2 cellular contexts compared by ENCODE assay signal in the genomic region with DNA sequence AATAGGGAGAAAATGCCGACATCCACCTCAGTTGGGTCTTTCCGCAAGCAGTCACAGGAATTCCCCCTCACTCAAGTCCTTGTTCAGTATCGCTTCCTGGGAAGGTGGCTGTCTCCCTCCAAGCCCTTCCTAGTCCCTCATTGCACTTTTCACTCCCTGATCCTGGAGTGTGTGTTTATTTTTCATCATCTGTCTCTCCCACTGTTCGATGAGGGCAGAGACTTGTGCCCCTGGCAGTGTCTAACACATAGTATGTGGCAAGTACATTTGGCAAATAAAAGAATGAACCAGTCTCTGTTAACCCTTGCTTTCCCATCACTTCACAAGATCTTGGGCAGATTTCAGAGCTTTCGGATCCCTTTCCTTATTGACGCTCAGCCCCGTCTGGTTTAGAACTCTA.
TF ChIP-seq lines count a peak whose summit lies in the region.

No MANE protein-coding gene starts in this region.

TF ChIP-seq in IMR-90, 13 proteins besides CTCF, POLR2A, EP300 and RAD21:
- TF ChIP-seq, protein P1, sequence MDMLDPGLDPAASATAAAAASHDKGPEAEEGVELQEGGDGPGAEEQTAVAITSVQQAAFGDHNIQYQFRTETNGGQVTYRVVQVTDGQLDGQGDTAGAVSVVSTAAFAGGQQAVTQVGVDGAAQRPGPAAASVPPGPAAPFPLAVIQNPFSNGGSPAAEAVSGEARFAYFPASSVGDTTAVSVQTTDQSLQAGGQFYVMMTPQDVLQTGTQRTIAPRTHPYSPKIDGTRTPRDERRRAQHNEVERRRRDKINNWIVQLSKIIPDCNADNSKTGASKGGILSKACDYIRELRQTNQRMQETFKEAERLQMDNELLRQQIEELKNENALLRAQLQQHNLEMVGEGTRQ (IDR thresholded peaks at IDR 0.05; ENCODE audit: low read depth, low read length) = no peak
- no peak for TF ChIP-seq FOS (IDR thresholded peaks at IDR 0.05; ENCODE audit: low read depth, low read length)
- TF ChIP-seq NFE2L2 (IDR thresholded peaks at IDR 0.05; ENCODE audit: low read depth, low read length) = no peak
- no peak for TF ChIP-seq CHD1 (IDR thresholded peaks at IDR 0.05; ENCODE audit: low read depth, low read length)
- TF ChIP-seq CEBPB (IDR thresholded peaks at IDR 0.05; ENCODE audit: low read depth, low read length) = no peak
- TF ChIP-seq MXI1 (IDR thresholded peaks at IDR 0.05; ENCODE audit: borderline replicate concordance, low read depth, low read length) = no peak
- TF ChIP-seq MAFK (IDR thresholded peaks at IDR 0.05; ENCODE audit: low read depth, low read length) = no peak
- no peak for TF ChIP-seq RFX5 (IDR thresholded peaks at IDR 0.05; ENCODE audit: low read depth, low read length)
- no peak for TF ChIP-seq MAZ (IDR thresholded peaks at IDR 0.05; ENCODE audit: borderline replicate concordance, low read depth, low read length)
- no peak for TF ChIP-seq BHLHE40 (IDR thresholded peaks at IDR 0.05; ENCODE audit: low read depth, low read length)
- TF ChIP-seq RCOR1 (IDR thresholded peaks at IDR 0.05; ENCODE audit: insufficient replicate concordance, low read length) = no peak
- TF ChIP-seq, protein P2, sequence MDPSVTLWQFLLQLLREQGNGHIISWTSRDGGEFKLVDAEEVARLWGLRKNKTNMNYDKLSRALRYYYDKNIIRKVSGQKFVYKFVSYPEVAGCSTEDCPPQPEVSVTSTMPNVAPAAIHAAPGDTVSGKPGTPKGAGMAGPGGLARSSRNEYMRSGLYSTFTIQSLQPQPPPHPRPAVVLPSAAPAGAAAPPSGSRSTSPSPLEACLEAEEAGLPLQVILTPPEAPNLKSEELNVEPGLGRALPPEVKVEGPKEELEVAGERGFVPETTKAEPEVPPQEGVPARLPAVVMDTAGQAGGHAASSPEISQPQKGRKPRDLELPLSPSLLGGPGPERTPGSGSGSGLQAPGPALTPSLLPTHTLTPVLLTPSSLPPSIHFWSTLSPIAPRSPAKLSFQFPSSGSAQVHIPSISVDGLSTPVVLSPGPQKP (IDR thresholded peaks at IDR 0.05; ENCODE audit: borderline replicate concordance, low read depth, low read length) = no peak
TF ChIP-seq in IMR-90: peak in this region for 0.

TF ChIP-seq in liver, 16 proteins besides CTCF, POLR2A, EP300 and RAD21:
- no peak for TF ChIP-seq TAF1 (conservative IDR thresholded peaks at IDR 0.05)
- TF ChIP-seq HNF4G (IDR thresholded peaks at IDR 0.05) = no peak
- peak; percentile 25 to 88 for TF ChIP-seq HNF4A (conservative IDR thresholded peaks at IDR 0.05)
- TF ChIP-seq, protein P3, sequence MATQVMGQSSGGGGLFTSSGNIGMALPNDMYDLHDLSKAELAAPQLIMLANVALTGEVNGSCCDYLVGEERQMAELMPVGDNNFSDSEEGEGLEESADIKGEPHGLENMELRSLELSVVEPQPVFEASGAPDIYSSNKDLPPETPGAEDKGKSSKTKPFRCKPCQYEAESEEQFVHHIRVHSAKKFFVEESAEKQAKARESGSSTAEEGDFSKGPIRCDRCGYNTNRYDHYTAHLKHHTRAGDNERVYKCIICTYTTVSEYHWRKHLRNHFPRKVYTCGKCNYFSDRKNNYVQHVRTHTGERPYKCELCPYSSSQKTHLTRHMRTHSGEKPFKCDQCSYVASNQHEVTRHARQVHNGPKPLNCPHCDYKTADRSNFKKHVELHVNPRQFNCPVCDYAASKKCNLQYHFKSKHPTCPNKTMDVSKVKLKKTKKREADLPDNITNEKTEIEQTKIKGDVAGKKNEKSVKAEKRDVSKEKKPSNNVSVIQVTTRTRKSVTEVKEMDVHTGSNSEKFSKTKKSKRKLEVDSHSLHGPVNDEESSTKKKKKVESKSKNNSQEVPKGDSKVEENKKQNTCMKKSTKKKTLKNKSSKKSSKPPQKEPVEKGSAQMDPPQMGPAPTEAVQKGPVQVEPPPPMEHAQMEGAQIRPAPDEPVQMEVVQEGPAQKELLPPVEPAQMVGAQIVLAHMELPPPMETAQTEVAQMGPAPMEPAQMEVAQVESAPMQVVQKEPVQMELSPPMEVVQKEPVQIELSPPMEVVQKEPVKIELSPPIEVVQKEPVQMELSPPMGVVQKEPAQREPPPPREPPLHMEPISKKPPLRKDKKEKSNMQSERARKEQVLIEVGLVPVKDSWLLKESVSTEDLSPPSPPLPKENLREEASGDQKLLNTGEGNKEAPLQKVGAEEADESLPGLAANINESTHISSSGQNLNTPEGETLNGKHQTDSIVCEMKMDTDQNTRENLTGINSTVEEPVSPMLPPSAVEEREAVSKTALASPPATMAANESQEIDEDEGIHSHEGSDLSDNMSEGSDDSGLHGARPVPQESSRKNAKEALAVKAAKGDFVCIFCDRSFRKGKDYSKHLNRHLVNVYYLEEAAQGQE (IDR thresholded peaks at IDR 0.05) = peak; percentile 51
- peak in 1 of 2 donors; percentile 74 for TF ChIP-seq JUND (IDR thresholded peaks at IDR 0.05)
- no peak for TF ChIP-seq NR2F2 (IDR thresholded peaks at IDR 0.05)
- peak; percentile 76 for TF ChIP-seq FOXA2 (IDR thresholded peaks at IDR 0.05)
- TF ChIP-seq, protein P4, sequence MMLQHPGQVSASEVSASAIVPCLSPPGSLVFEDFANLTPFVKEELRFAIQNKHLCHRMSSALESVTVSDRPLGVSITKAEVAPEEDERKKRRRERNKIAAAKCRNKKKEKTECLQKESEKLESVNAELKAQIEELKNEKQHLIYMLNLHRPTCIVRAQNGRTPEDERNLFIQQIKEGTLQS (IDR thresholded peaks at IDR 0.05) = no peak
- TF ChIP-seq YY1 (IDR thresholded peaks at IDR 0.05) = peak; percentile 64
- peak; percentile 36 for TF ChIP-seq FOXA1 (IDR thresholded peaks at IDR 0.05)
- TF ChIP-seq, protein P5, sequence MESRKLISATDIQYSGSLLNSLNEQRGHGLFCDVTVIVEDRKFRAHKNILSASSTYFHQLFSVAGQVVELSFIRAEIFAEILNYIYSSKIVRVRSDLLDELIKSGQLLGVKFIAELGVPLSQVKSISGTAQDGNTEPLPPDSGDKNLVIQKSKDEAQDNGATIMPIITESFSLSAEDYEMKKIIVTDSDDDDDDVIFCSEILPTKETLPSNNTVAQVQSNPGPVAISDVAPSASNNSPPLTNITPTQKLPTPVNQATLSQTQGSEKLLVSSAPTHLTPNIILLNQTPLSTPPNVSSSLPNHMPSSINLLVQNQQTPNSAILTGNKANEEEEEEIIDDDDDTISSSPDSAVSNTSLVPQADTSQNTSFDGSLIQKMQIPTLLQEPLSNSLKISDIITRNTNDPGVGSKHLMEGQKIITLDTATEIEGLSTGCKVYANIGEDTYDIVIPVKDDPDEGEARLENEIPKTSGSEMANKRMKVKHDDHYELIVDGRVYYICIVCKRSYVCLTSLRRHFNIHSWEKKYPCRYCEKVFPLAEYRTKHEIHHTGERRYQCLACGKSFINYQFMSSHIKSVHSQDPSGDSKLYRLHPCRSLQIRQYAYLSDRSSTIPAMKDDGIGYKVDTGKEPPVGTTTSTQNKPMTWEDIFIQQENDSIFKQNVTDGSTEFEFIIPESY (IDR thresholded peaks at IDR 0.05) = peak; percentile 21
- TF ChIP-seq SP1 (IDR thresholded peaks at IDR 0.05) = no peak
- TF ChIP-seq GABPA (IDR thresholded peaks at IDR 0.05 in 1 of 2, conservative IDR thresholded peaks at IDR 0.05 in 1 of 2) = no peak
- TF ChIP-seq EGR1 (IDR thresholded peaks at IDR 0.05; ENCODE audit: low read depth in 2 of 2) = no peak
- peak in 1 of 2 donors; percentile 91 for TF ChIP-seq RXRA (IDR thresholded peaks at IDR 0.05)
- TF ChIP-seq, protein P6, sequence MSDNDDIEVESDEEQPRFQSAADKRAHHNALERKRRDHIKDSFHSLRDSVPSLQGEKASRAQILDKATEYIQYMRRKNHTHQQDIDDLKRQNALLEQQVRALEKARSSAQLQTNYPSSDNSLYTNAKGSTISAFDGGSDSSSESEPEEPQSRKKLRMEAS (IDR thresholded peaks at IDR 0.05) = peak; percentile 84
